ENCODE assay signal across 1 cellular context in genomic region chr16:30369938-30370443, GRCh38.
TF ChIP-seq lines count a peak whose summit lies in the region.

No MANE protein-coding gene starts in this region.

TF ChIP-seq in K562, 482 proteins besides CTCF, POLR2A, EP300 and RAD21:
- TF ChIP-seq POLR2G (IDR thresholded peaks at IDR 0.05; ENCODE audit: low read depth, low read length) (peak; percentile 75), RFX1 (IDR thresholded peaks at IDR 0.05) (no peak), TARDBP (IDR thresholded peaks at IDR 0.05) (no peak), SIN3B (IDR thresholded peaks at IDR 0.05; ENCODE audit: low read depth) (0 out of 2 replicates have a peak, but pooled peaks have one; percentile 36), CXXC5 (CRISPR knock-in tag; IDR thresholded peaks at IDR 0.05) (peak; percentile 24; the same call in 1 of the 2 replicates), SAP30 (IDR thresholded peaks at IDR 0.05; ENCODE audit: borderline replicate concordance, insufficient read depth, low read depth, low read length, poor library complexity, severe bottlenecking) (peak; percentile 8), YY1 (IDR thresholded peaks at IDR 0.05; ENCODE audit: borderline replicate concordance in 1 of 3, control insufficient read depth in 1 of 3, extremely low read depth in 1 of 3, insufficient read depth in 3 of 3, insufficient read length in 1 of 3, insufficient replicate concordance in 2 of 3, low read depth in 1 of 3, low read length in 2 of 3) (peak in 2 of 3 experiments; percentile 51 to 72), ZNF780A (CRISPR knock-in tag; IDR thresholded peaks at IDR 0.05) (no peak), CSDE1 (IDR thresholded peaks at IDR 0.05) (no peak), RBBP5 (IDR thresholded peaks at IDR 0.05; ENCODE audit: borderline replicate concordance, insufficient read depth, low read length, poor library complexity, severe bottlenecking) (peak; percentile 36), ZNF561 (CRISPR knock-in tag; conservative IDR thresholded peaks at IDR 0.05) (no peak), RB1 (IDR thresholded peaks at IDR 0.05; ENCODE audit: low read depth) (peak; percentile 68; the same call in 1 of the 2 replicates), PHF8 (IDR thresholded peaks at IDR 0.05; ENCODE audit: borderline replicate concordance, low read length) (peak; percentile 55; the same call in 1 of the 2 replicates), ZBTB7A (IDR thresholded peaks at IDR 0.05; ENCODE audit: borderline replicate concordance, control insufficient read depth, low read depth, low read length) (peak; percentile 95), NONO (IDR thresholded peaks at IDR 0.05; ENCODE audit: low read depth in 2 of 2, low read length in 1 of 2) (0 out of 4 replicates have a peak, but pooled peaks of 1 of the 2 experiments have one; percentile 44)
- TF ChIP-seq, protein P1, sequence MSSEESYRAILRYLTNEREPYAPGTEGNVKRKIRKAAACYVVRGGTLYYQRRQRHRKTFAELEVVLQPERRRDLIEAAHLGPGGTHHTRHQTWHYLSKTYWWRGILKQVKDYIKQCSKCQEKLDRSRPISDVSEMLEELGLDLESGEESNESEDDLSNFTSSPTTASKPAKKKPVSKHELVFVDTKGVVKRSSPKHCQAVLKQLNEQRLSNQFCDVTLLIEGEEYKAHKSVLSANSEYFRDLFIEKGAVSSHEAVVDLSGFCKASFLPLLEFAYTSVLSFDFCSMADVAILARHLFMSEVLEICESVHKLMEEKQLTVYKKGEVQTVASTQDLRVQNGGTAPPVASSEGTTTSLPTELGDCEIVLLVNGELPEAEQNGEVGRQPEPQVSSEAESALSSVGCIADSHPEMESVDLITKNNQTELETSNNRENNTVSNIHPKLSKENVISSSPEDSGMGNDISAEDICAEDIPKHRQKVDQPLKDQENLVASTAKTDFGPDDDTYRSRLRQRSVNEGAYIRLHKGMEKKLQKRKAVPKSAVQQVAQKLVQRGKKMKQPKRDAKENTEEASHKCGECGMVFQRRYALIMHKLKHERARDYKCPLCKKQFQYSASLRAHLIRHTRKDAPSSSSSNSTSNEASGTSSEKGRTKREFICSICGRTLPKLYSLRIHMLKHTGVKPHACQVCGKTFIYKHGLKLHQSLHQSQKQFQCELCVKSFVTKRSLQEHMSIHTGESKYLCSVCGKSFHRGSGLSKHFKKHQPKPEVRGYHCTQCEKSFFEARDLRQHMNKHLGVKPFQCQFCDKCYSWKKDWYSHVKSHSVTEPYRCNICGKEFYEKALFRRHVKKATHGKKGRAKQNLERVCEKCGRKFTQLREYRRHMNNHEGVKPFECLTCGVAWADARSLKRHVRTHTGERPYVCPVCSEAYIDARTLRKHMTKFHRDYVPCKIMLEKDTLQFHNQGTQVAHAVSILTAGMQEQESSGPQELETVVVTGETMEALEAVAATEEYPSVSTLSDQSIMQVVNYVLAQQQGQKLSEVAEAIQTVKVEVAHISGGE (CRISPR knock-in tag; IDR thresholded peaks at IDR 0.05): 0 out of 6 replicates have a peak, but pooled peaks of 1 of the 3 experiments have one; percentile 15
- TF ChIP-seq, protein P2, sequence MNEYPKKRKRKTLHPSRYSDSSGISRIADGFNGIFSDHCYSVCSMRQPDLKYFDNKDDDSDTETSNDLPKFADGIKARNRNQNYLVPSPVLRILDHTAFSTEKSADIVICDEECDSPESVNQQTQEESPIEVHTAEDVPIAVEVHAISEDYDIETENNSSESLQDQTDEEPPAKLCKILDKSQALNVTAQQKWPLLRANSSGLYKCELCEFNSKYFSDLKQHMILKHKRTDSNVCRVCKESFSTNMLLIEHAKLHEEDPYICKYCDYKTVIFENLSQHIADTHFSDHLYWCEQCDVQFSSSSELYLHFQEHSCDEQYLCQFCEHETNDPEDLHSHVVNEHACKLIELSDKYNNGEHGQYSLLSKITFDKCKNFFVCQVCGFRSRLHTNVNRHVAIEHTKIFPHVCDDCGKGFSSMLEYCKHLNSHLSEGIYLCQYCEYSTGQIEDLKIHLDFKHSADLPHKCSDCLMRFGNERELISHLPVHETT (CRISPR knock-in tag; conservative IDR thresholded peaks at IDR 0.05 in 1 of 2, IDR thresholded peaks at IDR 0.05 in 1 of 2): 0 out of 4 replicates have a peak, but pooled peaks of 1 of the 2 experiments have one; percentile 25
- TF ChIP-seq, protein P3, sequence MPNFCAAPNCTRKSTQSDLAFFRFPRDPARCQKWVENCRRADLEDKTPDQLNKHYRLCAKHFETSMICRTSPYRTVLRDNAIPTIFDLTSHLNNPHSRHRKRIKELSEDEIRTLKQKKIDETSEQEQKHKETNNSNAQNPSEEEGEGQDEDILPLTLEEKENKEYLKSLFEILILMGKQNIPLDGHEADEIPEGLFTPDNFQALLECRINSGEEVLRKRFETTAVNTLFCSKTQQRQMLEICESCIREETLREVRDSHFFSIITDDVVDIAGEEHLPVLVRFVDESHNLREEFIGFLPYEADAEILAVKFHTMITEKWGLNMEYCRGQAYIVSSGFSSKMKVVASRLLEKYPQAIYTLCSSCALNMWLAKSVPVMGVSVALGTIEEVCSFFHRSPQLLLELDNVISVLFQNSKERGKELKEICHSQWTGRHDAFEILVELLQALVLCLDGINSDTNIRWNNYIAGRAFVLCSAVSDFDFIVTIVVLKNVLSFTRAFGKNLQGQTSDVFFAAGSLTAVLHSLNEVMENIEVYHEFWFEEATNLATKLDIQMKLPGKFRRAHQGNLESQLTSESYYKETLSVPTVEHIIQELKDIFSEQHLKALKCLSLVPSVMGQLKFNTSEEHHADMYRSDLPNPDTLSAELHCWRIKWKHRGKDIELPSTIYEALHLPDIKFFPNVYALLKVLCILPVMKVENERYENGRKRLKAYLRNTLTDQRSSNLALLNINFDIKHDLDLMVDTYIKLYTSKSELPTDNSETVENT (CRISPR knock-in tag; IDR thresholded peaks at IDR 0.05): peak; percentile 74; the same call in 1 of the 2 replicates
- TF ChIP-seq, protein P4, sequence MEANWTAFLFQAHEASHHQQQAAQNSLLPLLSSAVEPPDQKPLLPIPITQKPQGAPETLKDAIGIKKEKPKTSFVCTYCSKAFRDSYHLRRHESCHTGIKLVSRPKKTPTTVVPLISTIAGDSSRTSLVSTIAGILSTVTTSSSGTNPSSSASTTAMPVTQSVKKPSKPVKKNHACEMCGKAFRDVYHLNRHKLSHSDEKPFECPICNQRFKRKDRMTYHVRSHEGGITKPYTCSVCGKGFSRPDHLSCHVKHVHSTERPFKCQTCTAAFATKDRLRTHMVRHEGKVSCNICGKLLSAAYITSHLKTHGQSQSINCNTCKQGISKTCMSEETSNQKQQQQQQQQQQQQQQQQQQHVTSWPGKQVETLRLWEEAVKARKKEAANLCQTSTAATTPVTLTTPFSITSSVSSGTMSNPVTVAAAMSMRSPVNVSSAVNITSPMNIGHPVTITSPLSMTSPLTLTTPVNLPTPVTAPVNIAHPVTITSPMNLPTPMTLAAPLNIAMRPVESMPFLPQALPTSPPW (CRISPR knock-in tag; IDR thresholded peaks at IDR 0.05): peak; percentile 85
- TF ChIP-seq, protein P5, sequence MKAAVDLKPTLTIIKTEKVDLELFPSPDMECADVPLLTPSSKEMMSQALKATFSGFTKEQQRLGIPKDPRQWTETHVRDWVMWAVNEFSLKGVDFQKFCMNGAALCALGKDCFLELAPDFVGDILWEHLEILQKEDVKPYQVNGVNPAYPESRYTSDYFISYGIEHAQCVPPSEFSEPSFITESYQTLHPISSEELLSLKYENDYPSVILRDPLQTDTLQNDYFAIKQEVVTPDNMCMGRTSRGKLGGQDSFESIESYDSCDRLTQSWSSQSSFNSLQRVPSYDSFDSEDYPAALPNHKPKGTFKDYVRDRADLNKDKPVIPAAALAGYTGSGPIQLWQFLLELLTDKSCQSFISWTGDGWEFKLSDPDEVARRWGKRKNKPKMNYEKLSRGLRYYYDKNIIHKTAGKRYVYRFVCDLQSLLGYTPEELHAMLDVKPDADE (conservative IDR thresholded peaks at IDR 0.05; ENCODE audit: control insufficient read depth, low read depth, low read length): 0 out of 2 replicates have a peak, but pooled peaks have one; percentile 32
- TF ChIP-seq, protein P6, sequence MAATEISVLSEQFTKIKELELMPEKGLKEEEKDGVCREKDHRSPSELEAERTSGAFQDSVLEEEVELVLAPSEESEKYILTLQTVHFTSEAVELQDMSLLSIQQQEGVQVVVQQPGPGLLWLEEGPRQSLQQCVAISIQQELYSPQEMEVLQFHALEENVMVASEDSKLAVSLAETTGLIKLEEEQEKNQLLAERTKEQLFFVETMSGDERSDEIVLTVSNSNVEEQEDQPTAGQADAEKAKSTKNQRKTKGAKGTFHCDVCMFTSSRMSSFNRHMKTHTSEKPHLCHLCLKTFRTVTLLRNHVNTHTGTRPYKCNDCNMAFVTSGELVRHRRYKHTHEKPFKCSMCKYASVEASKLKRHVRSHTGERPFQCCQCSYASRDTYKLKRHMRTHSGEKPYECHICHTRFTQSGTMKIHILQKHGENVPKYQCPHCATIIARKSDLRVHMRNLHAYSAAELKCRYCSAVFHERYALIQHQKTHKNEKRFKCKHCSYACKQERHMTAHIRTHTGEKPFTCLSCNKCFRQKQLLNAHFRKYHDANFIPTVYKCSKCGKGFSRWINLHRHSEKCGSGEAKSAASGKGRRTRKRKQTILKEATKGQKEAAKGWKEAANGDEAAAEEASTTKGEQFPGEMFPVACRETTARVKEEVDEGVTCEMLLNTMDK (IDR thresholded peaks at IDR 0.05; ENCODE audit: borderline replicate concordance, insufficient read depth, low read depth, low read length, poor library complexity, severe bottlenecking): peak; percentile 51
TF ChIP-seq in K562: peak in this region for 16.
